Comparison of ENCODE assay signal across 18 cellular contexts in genomic region chr14:43135877-43136411, GRCh38.
"Had no signal": no experiment of that assay in that cellular context is flagged by ENCODE, and none has a peak within 500 bp of the region (broad histone marks: within the 10 kb centered on the region; RNA-seq: fewer than 3 reads in every experiment).

No MANE protein-coding gene starts in this region.

- H3K27me3 Mint-ChIP-seq: dendritic cell treated with granulocyte-macrophage colony-stimulating factor and Interleukin-4, amounts not matched to agents 40 ng/mL and 50 ng/mL, for 4 days; naive thymus-derived CD4-positive, alpha-beta T cell had no signal

- H3K4me1 Mint-ChIP-seq: immature natural killer cell; naive thymus-derived CD4-positive, alpha-beta T cell; nephron progenitor cell had no signal

- H3K4me1 ChIP-seq: esophagus squamous epithelium, gastroesophageal sphincter, parathyroid adenoma, psoas muscle, suprapubic skin, thyroid gland had no signal

- H3K27me3 ChIP-seq: esophagus squamous epithelium, gastroesophageal sphincter, suprapubic skin, thyroid gland had no signal

- H3K4me3 ChIP-seq: esophagus squamous epithelium, gastroesophageal sphincter, psoas muscle, suprapubic skin, thyroid gland had no signal

- H3K4me3 Mint-ChIP-seq: dendritic cell treated with granulocyte-macrophage colony-stimulating factor and Interleukin-4, amounts not matched to agents 40 ng/mL and 50 ng/mL, for 4 days; immature natural killer cell; naive thymus-derived CD4-positive, alpha-beta T cell; nephron progenitor cell had no signal

- ATAC-seq: gastroesophageal sphincter; left colon; naive thymus-derived CD4-positive, alpha-beta T cell; psoas muscle had no signal

- H3K36me3 Mint-ChIP-seq: naive thymus-derived CD4-positive, alpha-beta T cell had no signal

- H3K36me3 ChIP-seq: esophagus squamous epithelium, gastroesophageal sphincter, suprapubic skin, thyroid gland had no signal

- DNase-seq: esophagus squamous epithelium; foreskin fibroblast; glutamatergic neuron; immature natural killer cell; left colon; mammary epithelial cell; naive thymus-derived CD4-positive, alpha-beta T cell; nephron progenitor cell; retina; small intestine; stimulated activated CD4-positive, alpha-beta T cell treated with anti-CD3 and anti-CD28 coated beads, Interleukin-2, amount 100 ng/mL, for 48 hours; stimulated activated naive CD4-positive, alpha-beta T cell treated with Interleukin-2 at 50 U/mL for 16 hours; thyroid gland had no signal

- H3K27ac ChIP-seq: esophagus squamous epithelium, gastroesophageal sphincter, parathyroid adenoma, psoas muscle, suprapubic skin, thyroid gland had no signal

- H3K9me3 ChIP-seq: psoas muscle, thyroid gland had no signal

- H3K27ac Mint-ChIP-seq: dendritic cell treated with granulocyte-macrophage colony-stimulating factor and Interleukin-4, amounts not matched to agents 40 ng/mL and 50 ng/mL, for 4 days; immature natural killer cell; naive thymus-derived CD4-positive, alpha-beta T cell; nephron progenitor cell had no signal
